22 cellular contexts compared by ENCODE assay signal in the genomic region with DNA sequence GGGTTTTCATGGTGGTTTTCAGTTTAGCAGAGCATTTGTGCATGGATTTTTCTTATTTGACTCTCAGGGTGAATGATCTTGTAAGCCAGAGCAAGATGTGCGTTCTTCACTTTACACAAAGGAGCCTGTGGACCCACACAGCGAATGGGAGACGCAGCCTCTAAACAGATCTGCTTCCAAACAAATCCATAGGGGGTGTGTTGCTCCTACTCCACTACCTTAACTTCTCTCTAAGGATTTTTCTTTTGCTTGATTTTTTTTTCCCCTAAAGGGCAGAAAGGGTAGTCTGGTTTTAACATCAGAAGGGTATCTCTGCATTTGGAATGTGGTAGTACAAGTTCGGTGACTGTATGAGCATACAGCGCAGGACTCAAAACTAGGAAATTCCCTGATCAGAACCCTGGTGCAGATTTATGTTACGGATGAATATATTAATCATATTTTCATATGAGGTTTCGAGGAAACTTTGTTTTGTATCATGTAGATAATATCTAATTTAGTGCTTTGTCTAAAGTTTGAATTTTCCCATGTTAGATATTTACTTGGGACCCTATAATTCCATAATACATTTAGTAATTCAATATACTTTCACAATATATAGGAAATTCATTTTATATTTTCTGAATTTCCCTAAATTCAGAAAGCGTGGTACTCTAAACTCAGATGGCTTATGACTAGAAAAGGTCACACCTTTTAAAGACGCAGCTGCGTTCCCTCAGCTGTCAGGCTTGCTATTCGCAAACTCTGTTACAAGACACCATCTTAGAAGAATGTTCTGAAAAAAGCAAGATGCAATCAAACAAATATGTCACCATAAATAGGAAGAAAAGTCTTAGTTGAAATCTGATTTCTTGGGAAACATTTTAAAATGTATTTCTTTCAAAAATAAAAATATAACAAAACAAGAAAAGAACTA.
"Had no signal": no experiment of that assay in that cellular context is flagged by ENCODE, and none has a peak within 500 bp of the region (broad histone marks: within the 10 kb centered on the region; RNA-seq: fewer than 3 reads in every experiment).

No MANE protein-coding gene starts in this region.

- H3K9me3 ChIP-seq: heart right ventricle, spleen, suprapubic skin, tibial nerve, uterus had no signal

- H3K27me3 ChIP-seq: heart right ventricle, spleen, suprapubic skin, tibial nerve, uterus had no signal

- H3K4me3 Mint-ChIP-seq: activated naive CD8-positive, alpha-beta T cell; activated T-cell treated with anti-CD3 and anti-CD28 coated beads, Interleukin-2, amount 50 U/mL, for 72 hours; T-helper 2 cell treated with Interferon-gamma antibody and Interleukin-4, amounts not matched to agents 5 μg/mL and 100 μg/mL, for 36 hours had no signal

- H3K4me1 ChIP-seq: uterus had no signal

- H3K27ac Mint-ChIP-seq: activated naive CD8-positive, alpha-beta T cell; activated T-cell treated with anti-CD3 and anti-CD28 coated beads, Interleukin-2, amount 50 U/mL, for 72 hours; T-helper 2 cell treated with Interferon-gamma antibody and Interleukin-4, amounts not matched to agents 5 μg/mL and 100 μg/mL, for 36 hours had no signal

- H3K9me3 Mint-ChIP-seq: activated T-cell treated with anti-CD3 and anti-CD28 coated beads, Interleukin-2, amount 50 U/mL, for 72 hours; naive B cell; T-helper 2 cell treated with Interferon-gamma antibody and Interleukin-4, amounts not matched to agents 5 μg/mL and 100 μg/mL, for 36 hours had no signal

- H3K27me3 Mint-ChIP-seq: activated naive CD8-positive, alpha-beta T cell; naive B cell had no signal

- H3K4me3 ChIP-seq: heart right ventricle, spleen, suprapubic skin, tibial nerve, uterus had no signal

- H3K27ac ChIP-seq: heart right ventricle, spleen, suprapubic skin, tibial nerve had no signal

- ATAC-seq: activated T-cell treated with anti-CD3 and anti-CD28 coated beads, Interleukin-2, amount 50 U/mL, for 72 hours; esophagus mucosa; heart right ventricle; left ventricle myocardium superior; right cardiac atrium had no signal

- H3K36me3 ChIP-seq: tibial nerve, uterus had no signal

- DNase-seq: activated CD4-positive, alpha-beta T cell treated with anti-CD3 and anti-CD28 coated beads for 4 hours; activated CD4-positive, alpha-beta T cell treated with anti-CD3 and anti-CD28 coated beads, Interleukin-2, amount 50 U/mL, for 4 hours; activated CD4-positive, CD25-positive, alpha-beta regulatory T cell; activated naive CD4-positive, alpha-beta T cell treated with Interleukin-2 at 50 U/mL for 16 hours; activated T-cell treated with anti-CD3 and anti-CD28 coated beads for 4 hours; activated T-cell treated with anti-CD3 and anti-CD28 coated beads, Interleukin-2, amount 50 U/mL, for 72 hours; anterior cingulate cortex; cortex of kidney; foreskin fibroblast; heart right ventricle; left ventricle myocardium superior; naive B cell; spleen; stimulated activated naive CD4-positive, alpha-beta T cell; T-helper 1 cell had no signal
